Comparison of ENCODE assay signal across 8 cellular contexts in the genomic region with DNA sequence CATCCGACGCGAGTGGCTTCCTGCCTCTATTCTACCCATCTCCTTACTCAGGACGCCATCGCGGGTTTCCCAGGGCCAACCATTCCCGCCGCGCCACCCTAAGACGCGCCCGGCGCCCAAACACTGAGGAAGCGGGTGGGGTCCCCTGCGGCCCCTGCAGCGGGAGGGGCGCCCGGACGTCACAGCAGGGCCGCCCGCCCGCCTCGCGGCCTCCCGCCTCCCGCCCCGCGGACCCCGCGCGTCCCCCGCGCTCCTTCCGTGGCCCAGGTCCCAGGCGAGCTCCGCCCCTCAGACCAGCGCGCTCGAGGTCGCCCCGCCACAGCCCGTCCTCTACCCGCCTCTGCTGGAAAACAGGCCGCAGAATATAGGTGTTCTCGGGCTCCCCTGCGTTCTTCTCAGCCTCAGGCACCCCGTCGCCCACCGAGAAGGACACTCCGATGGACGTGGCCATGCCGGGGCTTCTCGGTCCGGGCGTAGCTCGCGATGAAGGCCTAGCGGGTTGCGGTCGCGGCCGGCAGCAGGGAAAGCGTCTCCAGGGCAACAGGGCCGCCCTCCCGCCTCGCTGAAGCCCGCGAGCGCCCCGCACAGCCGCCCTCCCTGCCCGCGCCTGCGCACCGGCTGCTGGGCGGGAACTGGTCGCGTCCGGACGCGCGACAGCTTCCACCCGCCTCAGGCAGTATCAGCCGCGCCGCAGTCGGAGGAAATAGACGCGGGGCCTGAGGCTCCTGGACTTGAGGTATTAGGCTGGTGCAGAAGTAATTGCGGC. TPM values are rescaled to one million over a fixed set of nuclear protein-coding genes. Genes with fewer than 3 reads are reported as not detected.
DNase-seq lines count a peak whose midpoint lies in the region; ATAC-seq and TF ChIP-seq lines count a peak whose summit lies in the region.

A gene (minus strand): TSS at position 539 of the 766 bp plus-strand sequence. CDS start 88 bp downstream, at position 451.

- intact Hi-C loops in testis (cut with DNase I; ENCODE audit: low total_unique reads) = no loop called here

- TF ChIP-seq POLR2A in testis (IDR thresholded peaks at IDR 0.05) = no peak

- H3K4me3 Mint-ChIP-seq in activated naive CD4-positive, alpha-beta T cell treated with anti-CD3 and anti-CD28 coated beads, Interleukin-2, amount 10 ng/mL, durations not matched to agents 7 days and 5 days = peak within 1 kb of the TSS; percentile 92

- H3K4me1 ChIP-seq in HEK293 (ENCODE audit: control insufficient read depth, insufficient read depth, low read length) = no peaks in the 10 kb centered on the region
- peaks cover 6% of the 10 kb centered on the region for H3K4me1 ChIP-seq in testis

- H3K4me1 Mint-ChIP-seq in activated naive CD4-positive, alpha-beta T cell treated with anti-CD3 and anti-CD28 coated beads, Interleukin-2, amount 10 ng/mL, durations not matched to agents 7 days and 5 days = peaks cover 25% of the 10 kb centered on the region

- peak within 1 kb of the TSS; percentile 97 for H3K27ac Mint-ChIP-seq in activated naive CD4-positive, alpha-beta T cell treated with anti-CD3 and anti-CD28 coated beads, Interleukin-2, amount 10 ng/mL, durations not matched to agents 7 days and 5 days

- no peaks in the 10 kb centered on the region for H3K9me3 Mint-ChIP-seq in activated naive CD4-positive, alpha-beta T cell treated with anti-CD3 and anti-CD28 coated beads, Interleukin-2, amount 10 ng/mL, durations not matched to agents 7 days and 5 days

- no peaks in the 10 kb centered on the region for H3K27me3 Mint-ChIP-seq in activated naive CD4-positive, alpha-beta T cell treated with anti-CD3 and anti-CD28 coated beads, Interleukin-2, amount 10 ng/mL, durations not matched to agents 7 days and 5 days

- CTCF ChIA-PET in HEK293 (lab: Yijun Ruan, JAX) = interaction anchor here (0.6 kb wide), 1 partner anchor 11 kb away, joined by 3 read pairs; no protein-coding TSS in a partner anchor
- CTCF ChIA-PET in activated naive CD4-positive, alpha-beta T cell treated with anti-CD3 and anti-CD28 coated beads, Interleukin-2, amount 10 ng/mL, durations not matched to agents 7 days and 5 days (lab: Charles Lee) = interaction anchor here (0.5 to 1.0 kb wide), 5 partner anchors 24 to 736 kb away, joined by 3 to 4 read pairs (median 3); no protein-coding TSS in a partner anchor

- H3K36me3 ChIP-seq in HEK293 (ENCODE audit: control insufficient read depth in 2 of 2, insufficient read depth in 1 of 2, low read length in 2 of 2) (peaks cover 0 to 8% of the 10 kb centered on the region in 2 experiments; a peak in 2 of 3 replicates), testis (ENCODE audit: low read depth, missing control alignments) (no peaks in the 10 kb centered on the region)

- no peaks in the 10 kb centered on the region for H3K27me3 ChIP-seq in testis

- H3K36me3 Mint-ChIP-seq in activated naive CD4-positive, alpha-beta T cell treated with anti-CD3 and anti-CD28 coated beads, Interleukin-2, amount 10 ng/mL, durations not matched to agents 7 days and 5 days = peaks cover 11% of the 10 kb centered on the region

- POLR2A ChIA-PET in HEK293 (lab: Yijun Ruan, JAX) = interaction anchor here (0.8 to 1.2 kb wide), 6 partner anchors 11 to 115 kb away, joined by 3 to 5 read pairs (median 4); a partner anchor contains a TSS

- H3K4me3 ChIP-seq in HEK293 (ENCODE audit: low read depth, low read length) (peak within 1 kb of the TSS; percentile 96), testis (peak within 1 kb of the TSS; percentile 84 to 86)

- ATAC-seq in omental fat pad (ENCODE audit: low FRiP score) = peak; percentile 98

- TF ChIP-seq CTCF in HEK293 (tag by site-specific recombination; IDR thresholded peaks at IDR 0.05) (no peak; the same call in 1 of the 2 replicates), omental fat pad (IDR thresholded peaks at IDR 0.05) (no peak), testis (IDR thresholded peaks at IDR 0.05) (no peak)

- H3K27ac ChIP-seq in HEK293 (ENCODE audit: extremely low read depth, low read depth, low read length) = peak within 1 kb of the TSS; percentile 80
- H3K27ac ChIP-seq in testis = peak within 1 kb of the TSS; percentile 89 to 92

- 0 to 2% methylated on average over 35 to 85 of the region's 90 CpGs for WGBS in testis, 2 donors

- DNase-seq in GM04503 (ENCODE audit: low read depth) (peak; percentile 54), MV-4-11 (lab: John Stamatoyannopoulos, UW) (peak; percentile 79), SK-N-DZ (ENCODE audit: low spot score) (peak; percentile 94), globus pallidus (ENCODE audit: low spot score) (peak; percentile 90), omental fat pad (ENCODE audit: low spot score) (peak; percentile 60), testis (peak; percentile 90)
- DNase-seq in activated naive CD4-positive, alpha-beta T cell treated with anti-CD3 and anti-CD28 coated beads, Interleukin-2, amount 10 ng/mL, durations not matched to agents 7 days and 5 days = peak; percentile 91

- H3K9me3 ChIP-seq in HEK293 (ENCODE audit: control insufficient read depth, insufficient read depth, low read depth, low read length) (no peaks in the 10 kb centered on the region), testis (no peaks in the 10 kb centered on the region)

TF ChIP-seq in HEK293, 187 proteins besides CTCF, POLR2A, EP300 and RAD21 (continues in another document):
- TF ChIP-seq ZNF341 (tag by site-specific recombination; IDR thresholded peaks at IDR 0.05; ENCODE audit: low read depth) (peak; percentile 89), ZNF140 (tag by site-specific recombination; IDR thresholded peaks at IDR 0.05) (no peak), ZNF76 (tag by site-specific recombination; IDR thresholded peaks at IDR 0.05; ENCODE audit: borderline replicate concordance, low read depth) (peak; percentile 41; the same call in 1 of the 2 replicates), MYNN (tag by site-specific recombination; IDR thresholded peaks at IDR 0.05; ENCODE audit: borderline replicate concordance) (peak; percentile 53; the same call in 1 of the 2 replicates), KLF9 (tag by site-specific recombination; IDR thresholded peaks at IDR 0.05; ENCODE audit: low read depth) (peak; percentile 62; the same call in 1 of the 2 replicates), ZNF549 (tag by site-specific recombination; IDR thresholded peaks at IDR 0.05) (no peak), ZNF239 (tag by site-specific recombination; IDR thresholded peaks at IDR 0.05) (no peak), ZNF335 (tag by site-specific recombination; conservative IDR thresholded peaks at IDR 0.05) (peak; percentile 95), ZFP37 (tag by site-specific recombination; IDR thresholded peaks at IDR 0.05) (peak; percentile 43; the same call in 1 of the 2 replicates), HOXC10 (CRISPR knock-in tag; IDR thresholded peaks at IDR 0.05) (0 out of 2 replicates have a peak, but pooled peaks have one; percentile 51), ZNF610 (tag by site-specific recombination; IDR thresholded peaks at IDR 0.05; ENCODE audit: borderline replicate concordance) (peak; percentile 17; the same call in 1 of the 2 replicates), SP7 (tag by site-specific recombination; IDR thresholded peaks at IDR 0.05) (peak; percentile 60), SP2 (tag by site-specific recombination; IDR thresholded peaks at IDR 0.05) (peak; percentile 68), ZIC2 (tag by site-specific recombination; IDR thresholded peaks at IDR 0.05) (peak; percentile 43), ZNF2 (tag by site-specific recombination; IDR thresholded peaks at IDR 0.05) (peak; percentile 90; the same call in 1 of the 2 replicates), ZNF660 (tag by site-specific recombination; IDR thresholded peaks at IDR 0.05) (peak; percentile 59; the same call in 1 of the 2 replicates), ZNF670 (tag by site-specific recombination; IDR thresholded peaks at IDR 0.05; ENCODE audit: low read depth) (no peak), ZNF600 (tag by site-specific recombination; IDR thresholded peaks at IDR 0.05) (0 out of 2 replicates have a peak, but pooled peaks have one; percentile 65)
- TF ChIP-seq, protein P1, sequence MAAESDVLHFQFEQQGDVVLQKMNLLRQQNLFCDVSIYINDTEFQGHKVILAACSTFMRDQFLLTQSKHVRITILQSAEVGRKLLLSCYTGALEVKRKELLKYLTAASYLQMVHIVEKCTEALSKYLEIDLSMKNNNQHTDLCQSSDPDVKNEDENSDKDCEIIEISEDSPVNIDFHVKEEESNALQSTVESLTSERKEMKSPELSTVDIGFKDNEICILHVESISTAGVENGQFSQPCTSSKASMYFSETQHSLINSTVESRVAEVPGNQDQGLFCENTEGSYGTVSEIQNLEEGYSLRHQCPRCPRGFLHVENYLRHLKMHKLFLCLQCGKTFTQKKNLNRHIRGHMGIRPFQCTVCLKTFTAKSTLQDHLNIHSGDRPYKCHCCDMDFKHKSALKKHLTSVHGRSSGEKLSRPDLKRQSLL (tag by site-specific recombination; IDR thresholded peaks at IDR 0.05) = no peak
- TF ChIP-seq, protein P2, sequence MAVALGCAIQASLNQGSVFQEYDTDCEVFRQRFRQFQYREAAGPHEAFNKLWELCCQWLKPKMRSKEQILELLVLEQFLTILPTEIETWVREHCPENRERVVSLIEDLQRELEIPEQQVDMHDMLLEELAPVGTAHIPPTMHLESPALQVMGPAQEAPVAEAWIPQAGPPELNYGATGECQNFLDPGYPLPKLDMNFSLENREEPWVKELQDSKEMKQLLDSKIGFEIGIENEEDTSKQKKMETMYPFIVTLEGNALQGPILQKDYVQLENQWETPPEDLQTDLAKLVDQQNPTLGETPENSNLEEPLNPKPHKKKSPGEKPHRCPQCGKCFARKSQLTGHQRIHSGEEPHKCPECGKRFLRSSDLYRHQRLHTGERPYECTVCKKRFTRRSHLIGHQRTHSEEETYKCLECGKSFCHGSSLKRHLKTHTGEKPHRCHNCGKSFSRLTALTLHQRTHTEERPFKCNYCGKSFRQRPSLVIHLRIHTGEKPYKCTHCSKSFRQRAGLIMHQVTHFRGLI (tag by site-specific recombination; IDR thresholded peaks at IDR 0.05) = peak; percentile 54
- TF ChIP-seq, protein P3, sequence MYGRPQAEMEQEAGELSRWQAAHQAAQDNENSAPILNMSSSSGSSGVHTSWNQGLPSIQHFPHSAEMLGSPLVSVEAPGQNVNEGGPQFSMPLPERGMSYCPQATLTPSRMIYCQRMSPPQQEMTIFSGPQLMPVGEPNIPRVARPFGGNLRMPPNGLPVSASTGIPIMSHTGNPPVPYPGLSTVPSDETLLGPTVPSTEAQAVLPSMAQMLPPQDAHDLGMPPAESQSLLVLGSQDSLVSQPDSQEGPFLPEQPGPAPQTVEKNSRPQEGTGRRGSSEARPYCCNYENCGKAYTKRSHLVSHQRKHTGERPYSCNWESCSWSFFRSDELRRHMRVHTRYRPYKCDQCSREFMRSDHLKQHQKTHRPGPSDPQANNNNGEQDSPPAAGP (tag by site-specific recombination; IDR thresholded peaks at IDR 0.05) = peak; percentile 62; the same call in 1 of the 2 replicates

RNA-seq across cellular contexts. Expression of the gene that starts here (rescaled TPM):
- 66.5 and 77.3 TPM in 2 replicates for polyA plus RNA-seq in SK-N-DZ (2014; cell fraction: cytosol; rRNA removed)
- 28.9 and 48.1 TPM in 2 replicates for polyA plus RNA-seq in SK-N-DZ (2014; cell fraction: nucleus; rRNA removed)
- total RNA-seq in omental fat pad (1 to 10 TPM in 3 of 4 donors, not detected in 1; 3.8 to 6.6 (median 4.6) TPM), testis (10 to 100 TPM; 19.4 to 29.1 TPM)
- 59.7 TPM for polyA plus RNA-seq in testis (ENCODE audit: insufficient read depth, low read depth, low replicate concordance)

Comparison
In these comparisons a context has a peak if more than half of its experiments do, and no peak if none do; other contexts are left out.
1. Peak in every context shown above with its lines: DNase-seq, ATAC-seq, H3K4me3 ChIP-seq and H3K27ac ChIP-seq.